24 cellular contexts compared by ENCODE assay signal in genomic region chr12:131701705-131702572, GRCh38. TPM values are rescaled to one million over a fixed set of nuclear protein-coding genes. Genes with fewer than 3 reads are reported as not detected.
A peak's percentile ranks its signal among the peaks of the same experiment; 100 is the strongest.
DNase-seq lines count a peak whose midpoint lies in the region; ATAC-seq and TF ChIP-seq lines count a peak whose summit lies in the region.
"Had no signal": no experiment of that assay in that cellular context is flagged by ENCODE, and none has a peak within 500 bp of the region (broad histone marks: within the 10 kb centered on the region; RNA-seq: fewer than 3 reads in every experiment).

No MANE protein-coding gene starts in this region.

- POLR2A ChIA-PET in WTC11 (lab: Charles Lee): no interaction called here

- peaks cover 9% of the 10 kb centered on the region for H3K9me3 ChIP-seq in vagina
- H3K9me3 ChIP-seq: BE2C had no signal

- peaks cover 0 to 23% of the 10 kb centered on the region in 2 donors for H3K9me3 Mint-ChIP-seq in stimulated activated naive CD8-positive, alpha-beta T cell treated with anti-CD3 and anti-CD28 coated beads, Interleukin-15, amount 100 ng/mL, for 72 hours
- H3K9me3 Mint-ChIP-seq in WTC11: peaks cover 25% of the 10 kb centered on the region

- TF ChIP-seq CTCF in WTC11 (IDR thresholded peaks at IDR 0.05) (no peak), vagina (IDR thresholded peaks at IDR 0.05) (no peak)

- CTCF ChIA-PET in WTC11 (lab: Charles Lee): interaction anchor here (1.1 to 1.4 kb wide), 2 partner anchors 21 to 598 kb away, joined by 3 read pairs; no protein-coding TSS in a partner anchor

- ATAC-seq in stimulated activated naive CD8-positive, alpha-beta T cell treated with anti-CD3 and anti-CD28 coated beads, Interleukin-15, amount 100 ng/mL, for 72 hours: peak; percentile 40
- no peak for ATAC-seq in stimulated activated naive CD8-positive, alpha-beta T cell treated with anti-CD3 and anti-CD28 coated beads, Interleukin-15, Interleukin-2, amounts not matched to agents 100 U/mL and 50 U/mL, for 24 hours
- ATAC-seq in WTC11 (peak; percentile 57), left lobe of liver (no peak), GM18519 (IDR thresholded peaks at IDR 0.05; ENCODE audit: low FRiP score, unreplicated experiment) (no peak)

- intact Hi-C loops in vagina (cut with DNase I): no loop called here

- no peak overlapping the region for H3K4me3 ChIP-seq in vagina
- H3K4me3 ChIP-seq: SK-N-MC had no signal

- H3K4me1 Mint-ChIP-seq in stimulated activated naive CD8-positive, alpha-beta T cell treated with anti-CD3 and anti-CD28 coated beads, Interleukin-15, amount 100 ng/mL, for 72 hours: no peaks in the 10 kb centered on the region
- no peaks in the 10 kb centered on the region for H3K4me1 Mint-ChIP-seq in WTC11
- H3K4me1 Mint-ChIP-seq: CD8-positive, alpha-beta memory T cell had no signal

- no peak overlapping the region for H3K27ac Mint-ChIP-seq in stimulated activated naive CD8-positive, alpha-beta T cell treated with anti-CD3 and anti-CD28 coated beads, Interleukin-15, amount 100 ng/mL, for 72 hours
- H3K27ac Mint-ChIP-seq in WTC11: no peak overlapping the region
- H3K27ac Mint-ChIP-seq: CD14-positive monocyte; CD8-positive, alpha-beta memory T cell had no signal

- H3K27me3 Mint-ChIP-seq in stimulated activated naive CD8-positive, alpha-beta T cell treated with anti-CD3 and anti-CD28 coated beads, Interleukin-15, amount 100 ng/mL, for 72 hours: peaks cover 7% of the 10 kb centered on the region
- H3K27me3 Mint-ChIP-seq in WTC11 (ENCODE audit: low read depth): peaks cover 7% of the 10 kb centered on the region; the same call in 1 of the 2 replicates

- H3K27ac ChIP-seq in vagina: no peak overlapping the region
- H3K27ac ChIP-seq: SK-N-MC had no signal

- H3K27me3 ChIP-seq in vagina: no peaks in the 10 kb centered on the region

- H3K4me1 ChIP-seq in vagina: no peaks in the 10 kb centered on the region
- H3K4me1 ChIP-seq: BE2C had no signal

- TF ChIP-seq POLR2A in vagina (IDR thresholded peaks at IDR 0.05): no peak

- no peak overlapping the region for H3K4me3 Mint-ChIP-seq in stimulated activated naive CD8-positive, alpha-beta T cell treated with anti-CD3 and anti-CD28 coated beads, Interleukin-15, amount 100 ng/mL, for 72 hours
- H3K4me3 Mint-ChIP-seq in WTC11: no peak overlapping the region
- H3K4me3 Mint-ChIP-seq: CD14-positive monocyte; CD8-positive, alpha-beta memory T cell had no signal

- H3K36me3 ChIP-seq in vagina: no peaks in the 10 kb centered on the region
- H3K36me3 ChIP-seq: BE2C had no signal

- H3K36me3 Mint-ChIP-seq in WTC11: peaks cover 3% of the 10 kb centered on the region
- H3K36me3 Mint-ChIP-seq: CD14-positive monocyte had no signal

- DNase-seq in stimulated activated naive CD8-positive, alpha-beta T cell treated with anti-CD3 and anti-CD28 coated beads, Interleukin-15, amount 100 ng/mL, for 72 hours: no peak
- no peak for DNase-seq in stimulated activated naive CD8-positive, alpha-beta T cell treated with anti-CD3 and anti-CD28 coated beads, Interleukin-15, Interleukin-2, amounts not matched to agents 100 U/mL and 50 U/mL, for 24 hours
- DNase-seq in WTC11 (ENCODE audit: low spot score) (no peak), left lobe of liver (ENCODE audit: low spot score) (peak; percentile 38), vagina (ENCODE audit: extremely low spot score in 2 of 2) (peak; percentile 32 to 67), Ammon's horn (ENCODE audit: low spot score) (no peak), inferior parietal cortex (ENCODE audit: extremely low spot score) (no peak)
- DNase-seq: BE2C; CD8-positive, alpha-beta memory T cell; DMS 273 treated with DMSO at 0.1 percent for 48 hours; DMS79 treated with DMSO at 0.1 percent for 48 hours; HCEC 1CT; Kasumi-1; NCI-H1092 treated with DMSO at 0.1 percent for 48 hours; NCI-H146; NCI-H1930; NCI-H2107; NCI-H446; NCI-H524 treated with DMSO at 0.1 percent for 48 hours; NCI-H774; SIG-M5 had no signal

TF ChIP-seq in WTC11, 78 proteins besides CTCF, POLR2A, EP300 and RAD21:
- TF ChIP-seq RORB (CRISPR knock-in tag; IDR thresholded peaks at IDR 0.05) (no peak), ATF2 (CRISPR knock-in tag; IDR thresholded peaks at IDR 0.05; ENCODE audit: borderline replicate concordance, low read depth) (no peak), CBFB (CRISPR knock-in tag; IDR thresholded peaks at IDR 0.05; ENCODE audit: low read depth) (no peak), MAX (CRISPR knock-in tag; IDR thresholded peaks at IDR 0.05) (no peak), EMX1 (CRISPR knock-in tag; IDR thresholded peaks at IDR 0.05) (no peak), ZNF263 (CRISPR knock-in tag; IDR thresholded peaks at IDR 0.05; ENCODE audit: low read depth) (no peak), RELA (CRISPR knock-in tag; IDR thresholded peaks at IDR 0.05; ENCODE audit: borderline replicate concordance) (no peak), ZNF219 (CRISPR knock-in tag; IDR thresholded peaks at IDR 0.05; ENCODE audit: borderline replicate concordance) (no peak), OVOL2 (CRISPR knock-in tag; IDR thresholded peaks at IDR 0.05; ENCODE audit: borderline replicate concordance) (no peak), ZNF121 (CRISPR knock-in tag; IDR thresholded peaks at IDR 0.05) (no peak), ZNF232 (CRISPR knock-in tag; IDR thresholded peaks at IDR 0.05) (no peak), ZBTB21 (CRISPR knock-in tag; IDR thresholded peaks at IDR 0.05; ENCODE audit: borderline replicate concordance) (no peak), CREM (CRISPR knock-in tag; IDR thresholded peaks at IDR 0.05) (no peak)
- TF ChIP-seq, protein P1, sequence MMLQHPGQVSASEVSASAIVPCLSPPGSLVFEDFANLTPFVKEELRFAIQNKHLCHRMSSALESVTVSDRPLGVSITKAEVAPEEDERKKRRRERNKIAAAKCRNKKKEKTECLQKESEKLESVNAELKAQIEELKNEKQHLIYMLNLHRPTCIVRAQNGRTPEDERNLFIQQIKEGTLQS (CRISPR knock-in tag; conservative IDR thresholded peaks at IDR 0.05): no peak
- TF ChIP-seq, protein P2, sequence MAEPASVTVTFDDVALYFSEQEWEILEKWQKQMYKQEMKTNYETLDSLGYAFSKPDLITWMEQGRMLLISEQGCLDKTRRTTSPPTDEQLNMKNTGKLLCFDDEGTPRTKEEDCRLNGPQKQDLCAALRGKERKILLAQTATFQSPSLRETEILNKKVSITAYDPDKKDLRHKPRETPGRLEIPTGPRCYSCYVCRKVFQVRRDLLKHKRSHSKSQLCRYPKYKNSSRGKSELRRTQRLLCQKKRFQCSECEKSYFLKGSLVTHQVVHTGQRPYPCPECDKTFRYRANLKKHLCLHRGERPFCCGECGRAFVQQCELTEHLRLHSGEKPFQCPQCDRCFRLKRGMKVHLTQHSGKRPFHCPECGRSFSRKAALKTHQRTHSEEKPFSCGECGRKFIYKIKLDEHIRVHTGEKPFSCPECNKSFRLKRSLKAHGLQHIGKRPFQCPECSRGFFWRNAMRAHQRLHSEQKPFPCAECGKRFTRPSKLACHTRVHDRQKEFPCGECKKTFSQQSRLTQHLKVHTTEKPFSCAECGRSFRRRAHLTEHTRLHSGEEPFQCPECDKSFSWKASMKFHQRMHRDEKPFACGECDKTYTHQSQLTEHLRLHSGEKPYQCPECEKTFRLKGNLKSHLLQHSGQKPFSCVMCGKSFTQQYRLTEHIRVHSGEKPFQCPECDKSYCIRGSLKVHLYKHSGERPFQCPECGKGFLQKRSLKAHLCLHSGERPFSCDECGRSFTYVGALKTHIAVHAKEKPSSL (CRISPR knock-in tag; conservative IDR thresholded peaks at IDR 0.05): no peak

RNA-seq across cellular contexts. Expression of gene SFSWAP, which starts 9.0 kb away (rescaled TPM):
- total RNA-seq in WTC11 (2021) (59.4 to 76.3 TPM (median 63.4 TPM) in 3 replicates), left lobe of liver (15.7 TPM), vagina (34.9 TPM)

Comparison
In these comparisons a context has a peak if more than half of its experiments do, and no peak if none do; other contexts are left out.
1. ATAC-seq: peak in stimulated activated naive CD8-positive, alpha-beta T cell treated with anti-CD3 and anti-CD28 coated beads, Interleukin-15, amount 100 ng/mL, for 72 hours (single experiment) and WTC11 (single experiment); none in stimulated activated naive CD8-positive, alpha-beta T cell treated with anti-CD3 and anti-CD28 coated beads, Interleukin-15, Interleukin-2, amounts not matched to agents 100 U/mL and 50 U/mL, for 24 hours (single experiment), left lobe of liver (single experiment) and GM18519 (single experiment).
2. DNase-seq: peak in left lobe of liver (single experiment) and vagina (2 of 2); none in stimulated activated naive CD8-positive, alpha-beta T cell treated with anti-CD3 and anti-CD28 coated beads, Interleukin-15, amount 100 ng/mL, for 72 hours (0 of 2), stimulated activated naive CD8-positive, alpha-beta T cell treated with anti-CD3 and anti-CD28 coated beads, Interleukin-15, Interleukin-2, amounts not matched to agents 100 U/mL and 50 U/mL, for 24 hours (single experiment), WTC11 (single experiment), Ammon's horn (single experiment) and inferior parietal cortex (single experiment).